ENCODE assay signal across 8 cellular contexts in genomic region chr14:75303415-75303814, GRCh38. TPM values are rescaled to one million over a fixed set of nuclear protein-coding genes. Genes with fewer than 3 reads are reported as not detected.
A peak's percentile ranks its signal among the peaks of the same experiment; 100 is the strongest.
DNase-seq lines count a peak whose midpoint lies in the region; ATAC-seq and TF ChIP-seq lines count a peak whose summit lies in the region.

No MANE protein-coding gene starts in this region.

- H2AFZ ChIP-seq in parathyroid adenoma = no peak overlapping the region

- H3K4me2 ChIP-seq in parathyroid adenoma (ENCODE audit: low read length) = no peak overlapping the region

- H3K27ac Mint-ChIP-seq in activated naive CD8-positive, alpha-beta T cell treated with anti-CD3 and anti-CD28 coated beads, Interleukin-2, amount 10 ng/mL, durations not matched to agents 7 days and 5 days = no peak overlapping the region

- H3K4me1 Mint-ChIP-seq in activated naive CD8-positive, alpha-beta T cell treated with anti-CD3 and anti-CD28 coated beads, Interleukin-2, amount 10 ng/mL, durations not matched to agents 7 days and 5 days = peaks cover 26% of the 10 kb centered on the region

- intact Hi-C loops in head of caudate nucleus (cut with DNase I) = loop anchor here (5.0 kb wide), 1 partner anchor 171 kb away; no protein-coding TSS in a partner anchor

- H3K9me3 ChIP-seq in SJCRH30 (replicated peaks) = no peaks in the 10 kb centered on the region
- no peaks in the 10 kb centered on the region for H3K9me3 ChIP-seq in parathyroid adenoma (ENCODE audit: control insufficient read depth, low read length)

- H3K27me3 ChIP-seq in SJCRH30 = no peaks in the 10 kb centered on the region
- H3K27me3 ChIP-seq in parathyroid adenoma (ENCODE audit: control insufficient read depth, insufficient read depth, low read length) = no peaks in the 10 kb centered on the region

- POLR2A ChIA-PET in activated naive CD8-positive, alpha-beta T cell treated with anti-CD3 and anti-CD28 coated beads, Interleukin-2, amount 10 ng/mL, durations not matched to agents 7 days and 5 days (lab: Charles Lee) = interaction anchor here (1.7 kb wide), 1 partner anchor 177 kb away, joined by 6 read pairs; the partner anchor contains the start of gene NEK9

- H3K79me2 ChIP-seq in parathyroid adenoma = no peaks in the 10 kb centered on the region

- no peak overlapping the region for H3K4me3 Mint-ChIP-seq in activated naive CD8-positive, alpha-beta T cell treated with anti-CD3 and anti-CD28 coated beads, Interleukin-2, amount 10 ng/mL, durations not matched to agents 7 days and 5 days

- peak; percentile 33 for DNase-seq in GM12864 (ENCODE audit: low read depth)
- peak; percentile 60 for DNase-seq in NCI-H1105 (lab: John Stamatoyannopoulos, UW)
- peak; percentile 50 to 86 for DNase-seq in SJCRH30
- DNase-seq in activated naive CD8-positive, alpha-beta T cell treated with anti-CD3 and anti-CD28 coated beads, Interleukin-2, amount 10 ng/mL, durations not matched to agents 7 days and 5 days = peak; percentile 55
- DNase-seq in head of caudate nucleus = peak; percentile 46 to 90 (median 74)

- H3K36me3 Mint-ChIP-seq in activated naive CD8-positive, alpha-beta T cell treated with anti-CD3 and anti-CD28 coated beads, Interleukin-2, amount 10 ng/mL, durations not matched to agents 7 days and 5 days = no peaks in the 10 kb centered on the region

- ATAC-seq in activated naive CD8-positive, alpha-beta T cell treated with anti-CD3 and anti-CD28 coated beads, Interleukin-2, amount 10 ng/mL, durations not matched to agents 7 days and 5 days (ENCODE audit: low read depth) = peak; percentile 62
- no peak for ATAC-seq in GM21737 (IDR thresholded peaks at IDR 0.05; ENCODE audit: unreplicated experiment)
- ATAC-seq in HG02884 (IDR thresholded peaks at IDR 0.05; ENCODE audit: unreplicated experiment) = no peak

- H3K4me1 ChIP-seq in SJCRH30 (no peaks in the 10 kb centered on the region), parathyroid adenoma (no peaks in the 10 kb centered on the region)

- H3K36me3 ChIP-seq in SJCRH30 (no peaks in the 10 kb centered on the region), parathyroid adenoma (ENCODE audit: control insufficient read depth, insufficient read depth, low read length) (no peaks in the 10 kb centered on the region)

- H3K4me3 ChIP-seq in GM12864 (ENCODE audit: low read depth, low read length) (no peak overlapping the region), SJCRH30 (no peak overlapping the region), parathyroid adenoma (ENCODE audit: low read depth, low read length) (no peak overlapping the region)

- no peak overlapping the region for H3K27ac ChIP-seq in SJCRH30
- H3K27ac ChIP-seq in parathyroid adenoma = no peak overlapping the region

- no peak overlapping the region for H3K9ac ChIP-seq in parathyroid adenoma

- H3K27me3 Mint-ChIP-seq in activated naive CD8-positive, alpha-beta T cell treated with anti-CD3 and anti-CD28 coated beads, Interleukin-2, amount 10 ng/mL, durations not matched to agents 7 days and 5 days = peaks cover 8% of the 10 kb centered on the region

- TF ChIP-seq CTCF in GM12864 (IDR thresholded peaks at IDR 0.05; ENCODE audit: low read depth, low read length, missing control alignments) = peak; percentile 77
- TF ChIP-seq CTCF in parathyroid adenoma (IDR thresholded peaks at IDR 0.05) = peak; percentile 91

- H3K9me3 Mint-ChIP-seq in activated naive CD8-positive, alpha-beta T cell treated with anti-CD3 and anti-CD28 coated beads, Interleukin-2, amount 10 ng/mL, durations not matched to agents 7 days and 5 days = no peaks in the 10 kb centered on the region

RNA-seq across cellular contexts. Expression of gene FOS, which starts 24.8 kb away (rescaled TPM):
- total RNA-seq in SJCRH30 (2014; rRNA removed; shearing (Covaris generic)) = 2.9 and 3.1 TPM in 2 replicates
- total RNA-seq in activated naive CD8-positive, alpha-beta T cell treated with anti-CD3 and anti-CD28 coated beads, Interleukin-2, amount 10 ng/mL, durations not matched to agents 7 days and 5 days = 10 to 100 TPM; 60.3 to 61.7 TPM

Comparison
In these comparisons a context has a peak if more than half of its experiments do, and no peak if none do; other contexts are left out.
1. RNA of gene FOS, which starts 24.8 kb away (total RNA-seq): 60.3 to 61.7 TPM in activated naive CD8-positive, alpha-beta T cell treated with anti-CD3 and anti-CD28 coated beads, Interleukin-2, amount 10 ng/mL, durations not matched to agents 7 days and 5 days; 2.9 to 3.1 TPM in SJCRH30; every median in the first group is over 10 times any median in the second.
2. Peak in every context shown above with its lines, with median percentiles within 50 percentile points of each other: DNase-seq.